Comparison of ENCODE assay signal across 17 cellular contexts in genomic region chr7:92025260-92025659, GRCh38.
DNase-seq lines count a peak whose midpoint lies in the region; FAIRE-seq and TF ChIP-seq lines count a peak whose summit lies in the region.
"Had no signal": no experiment of that assay in that cellular context is flagged by ENCODE, and none has a peak within 500 bp of the region (broad histone marks: within the 10 kb centered on the region; RNA-seq: fewer than 3 reads in every experiment).

No MANE protein-coding gene starts in this region.

- H3K27me3 ChIP-seq in left ventricle myocardium inferior (ENCODE audit: low read depth) (no peaks in the 10 kb centered on the region), spleen (replicated peaks in 1 of 7) (no peaks in the 10 kb centered on the region)

- H3K27ac ChIP-seq in left ventricle myocardium inferior (replicated peaks) = no peak overlapping the region
- H3K27ac ChIP-seq in spleen = no peak overlapping the region

- H3K4me1 ChIP-seq in left ventricle myocardium inferior (no peaks in the 10 kb centered on the region), spleen (no peaks in the 10 kb centered on the region)

- 90 to 95% (median 93%) methylated on average over 3 of the region's 3 CpGs for WGBS in spleen, 5 donors

- TF ChIP-seq POLR2A in H54 (IDR thresholded peaks at IDR 0.05; ENCODE audit: low read depth, low read length) (no peak), spleen (IDR thresholded peaks at IDR 0.05) (no peak)

- intact Hi-C loops in left ventricle myocardium inferior (cut with micrococcal nuclease) = no loop called here
- intact Hi-C loops in spleen (cut with DNase I; ENCODE audit: low total_unique reads) = no loop called here

- H3K4me3 ChIP-seq in fibroblast of the aortic adventitia (ENCODE audit: low read depth, low read length) (no peak overlapping the region), left ventricle myocardium inferior (no peak overlapping the region), spleen (no peak overlapping the region)
- H3K4me3 ChIP-seq: GM12878 had no signal

- H3K36me3 ChIP-seq in left ventricle myocardium inferior (peaks cover 65% of the 10 kb centered on the region), spleen (peaks cover 0 to 93% (median 57%) of the 10 kb centered on the region in 6 donors)

- no peaks in the 10 kb centered on the region for H3K9me3 ChIP-seq in left ventricle myocardium inferior (replicated peaks)
- peaks cover 0 to 13% (median 2%) of the 10 kb centered on the region in 8 donors for H3K9me3 ChIP-seq in spleen

- peak; percentile 5 for DNase-seq in H54 (ENCODE audit: insufficient read length, low spot score)
- peak; percentile 58 for DNase-seq in amniotic epithelial cell (ENCODE audit: low read depth)
- DNase-seq in fibroblast of the aortic adventitia (ENCODE audit: low read depth) = peak; percentile 67
- DNase-seq in stromal cell of bone marrow (ENCODE audit: low read depth) = peak; percentile 46
- DNase-seq in left ventricle myocardium inferior = no peak
- DNase-seq in 8988T = no peak
- no peak for DNase-seq in spleen
- no peak for DNase-seq in KG1 (lab: John Stamatoyannopoulos, UW)
- DNase-seq: activated CD4-positive, alpha-beta memory T cell treated with anti-CD3 and anti-CD28 coated beads for 36 hours; kidney; naive thymus-derived CD8-positive, alpha-beta T cell; NCI-H1105; NCI-H446; RPMI8226; T-helper 9 cell had no signal

- TF ChIP-seq CTCF in fibroblast of the aortic adventitia (IDR thresholded peaks at IDR 0.05; ENCODE audit: insufficient read depth, low read length) (no peak), left ventricle myocardium inferior (IDR thresholded peaks at IDR 0.05; ENCODE audit: borderline replicate concordance) (no peak), spleen (IDR thresholded peaks at IDR 0.05 in 8 of 11, conservative IDR thresholded peaks at IDR 0.05 in 3 of 11) (no peak)

- FAIRE-seq in H54 (lab: Jason Lieb, UNC) = peak; percentile 85
- FAIRE-seq: GM12878, HTR-8/SVneo, kidney had no signal

Comparison
In these comparisons a context has a peak if more than half of its experiments do, and no peak if none do; other contexts are left out.
1. DNase-seq: peak in H54 (single experiment), amniotic epithelial cell (single experiment), fibroblast of the aortic adventitia (single experiment) and stromal cell of bone marrow (single experiment); none in left ventricle myocardium inferior (single experiment), 8988T (single experiment), spleen (single experiment) and KG1 (single experiment).